23 cellular contexts compared by ENCODE assay signal in the genomic region with DNA sequence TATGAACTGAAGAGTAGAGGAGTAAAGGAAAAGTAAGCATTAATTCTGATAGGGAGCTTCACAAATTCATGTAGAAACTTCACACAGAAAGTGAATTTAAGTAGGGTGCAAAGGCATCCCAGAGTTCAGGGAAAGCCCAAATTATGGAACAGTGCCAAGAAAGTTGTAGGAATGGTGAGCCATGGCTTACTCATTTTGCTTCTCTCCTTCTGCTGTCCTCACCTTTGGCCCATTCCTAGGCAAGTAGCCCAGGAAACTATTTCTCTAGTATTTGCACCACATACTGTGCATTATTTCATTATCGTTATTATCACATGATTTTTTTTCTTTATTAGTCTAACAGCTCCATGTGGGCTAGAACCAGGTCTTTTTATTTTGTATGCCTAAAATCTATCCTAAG. TPM values are rescaled to one million over a fixed set of nuclear protein-coding genes. Genes with fewer than 3 reads are reported as not detected.
"Had no signal": no experiment of that assay in that cellular context is flagged by ENCODE, and none has a peak within 500 bp of the region (broad histone marks: within the 10 kb centered on the region; RNA-seq: fewer than 3 reads in every experiment).

No MANE protein-coding gene starts in this region.

- H3K36me3 Mint-ChIP-seq: activated naive CD4-positive, alpha-beta T cell treated with anti-CD3 and anti-CD28 coated beads, Interleukin-2, amount 50 U/mL, for 24 hours had no signal

- H3K27me3 ChIP-seq: ascending aorta, cardiac muscle cell, left lung, thyroid gland had no signal

- H3K9me3 ChIP-seq: ascending aorta, left lung, thyroid gland had no signal

- H3K4me3 ChIP-seq: ascending aorta, cardiac muscle cell, left lung, thyroid gland had no signal

- H3K4me1 Mint-ChIP-seq: activated naive CD4-positive, alpha-beta T cell treated with anti-CD3 and anti-CD28 coated beads, Interleukin-2, amount 50 U/mL, for 24 hours had no signal

- H3K9me3 Mint-ChIP-seq: activated naive CD4-positive, alpha-beta T cell treated with anti-CD3 and anti-CD28 coated beads, Interleukin-2, amount 50 U/mL, for 24 hours had no signal

- H3K27ac Mint-ChIP-seq: activated naive CD4-positive, alpha-beta T cell treated with anti-CD3 and anti-CD28 coated beads, Interleukin-2, amount 50 U/mL, for 24 hours; effector memory CD8-positive, alpha-beta T cell had no signal

- H3K27me3 Mint-ChIP-seq: activated naive CD4-positive, alpha-beta T cell treated with anti-CD3 and anti-CD28 coated beads, Interleukin-2, amount 50 U/mL, for 24 hours; effector memory CD8-positive, alpha-beta T cell had no signal

- H3K4me3 Mint-ChIP-seq: activated naive CD4-positive, alpha-beta T cell treated with anti-CD3 and anti-CD28 coated beads, Interleukin-2, amount 50 U/mL, for 24 hours; effector memory CD8-positive, alpha-beta T cell; nephron progenitor cell had no signal

- ATAC-seq: effector memory CD8-positive, alpha-beta T cell; left lung had no signal

- H3K27ac ChIP-seq: ascending aorta, cardiac muscle cell, left lung, thyroid gland, WERI-Rb-1 had no signal

- DNase-seq: activated CD4-positive, alpha-beta T cell treated with anti-CD3 and anti-CD28 coated beads, Interleukin-2, amount 50 U/mL, for 4 hours; activated gamma-delta T cell; dermis blood vessel endothelial cell; effector memory CD8-positive, alpha-beta T cell; hypothalamus; kidney; left lung; nephron progenitor cell; nucleus accumbens; posterior cingulate gyrus; stimulated activated CD4-positive, alpha-beta T cell treated with anti-CD3 and anti-CD28 coated beads, Interleukin-12 subunit alpha, Interleukin-12 subunit beta, amount 100 ng/mL, for 4 hours; stimulated activated CD4-positive, alpha-beta T cell treated with anti-CD3 and anti-CD28 coated beads, Interleukin-1b, Interleukin-23, amount 100 ng/mL, for 48 hours; stimulated activated CD8-positive, alpha-beta memory T cell treated with anti-CD3 and anti-CD28 coated beads, Interleukin-4, amount 100 ng/mL, for 48 hours; stimulated activated naive CD4-positive, alpha-beta T cell treated with Interleukin-2 at 50 U/mL for 16 hours; thyroid gland; WERI-Rb-1 had no signal

- H3K36me3 ChIP-seq: ascending aorta, cardiac muscle cell, left lung, thyroid gland, WERI-Rb-1 had no signal

- H3K4me1 ChIP-seq: ascending aorta, left lung, thyroid gland had no signal

RNA-seq across cellular contexts. Expression of a gene that starts 34.9 kb away (rescaled TPM):
- total RNA-seq: ascending aorta; chondrocyte; dermis blood vessel endothelial cell; left lung; myocyte; T-helper 2 cell treated with Interferon-gamma antibody and Interleukin-4, amounts not matched to agents 100 ng/mL and 5 ng/mL, for 36 hours had no signal
- polyA plus RNA-seq: adipose tissue had no signal
